ENCODE assay signal across 1 cellular context in genomic region chr1:197921235-197922069, GRCh38.
TF ChIP-seq lines count a peak whose summit lies in the region.

No MANE protein-coding gene starts in this region.

TF ChIP-seq in H1, 55 proteins besides CTCF, POLR2A, EP300 and RAD21:
- no peak for TF ChIP-seq BCL11A (IDR thresholded peaks at IDR 0.05; ENCODE audit: low read depth in 2 of 2, low read length in 2 of 2)
- TF ChIP-seq KDM5A (IDR thresholded peaks at IDR 0.05; ENCODE audit: low read length) = no peak
- TF ChIP-seq CHD1 (IDR thresholded peaks at IDR 0.05; ENCODE audit: low read depth, low read length) = no peak
- peak; percentile 63 for TF ChIP-seq ASH2L (IDR thresholded peaks at IDR 0.05; ENCODE audit: low read length)
- peak; percentile 93 for TF ChIP-seq KDM4A (IDR thresholded peaks at IDR 0.05; ENCODE audit: low read depth, low read length, severe bottlenecking)
- TF ChIP-seq EZH2 (IDR thresholded peaks at IDR 0.05; ENCODE audit: low read depth, low read length, severe bottlenecking) = peak; percentile 83
- no peak for TF ChIP-seq RXRA (IDR thresholded peaks at IDR 0.05; ENCODE audit: insufficient read depth, low read depth, low read length)
- no peak for TF ChIP-seq EGR1 (IDR thresholded peaks at IDR 0.05; ENCODE audit: borderline replicate concordance, low read depth, low read length)
- TF ChIP-seq, protein P1, sequence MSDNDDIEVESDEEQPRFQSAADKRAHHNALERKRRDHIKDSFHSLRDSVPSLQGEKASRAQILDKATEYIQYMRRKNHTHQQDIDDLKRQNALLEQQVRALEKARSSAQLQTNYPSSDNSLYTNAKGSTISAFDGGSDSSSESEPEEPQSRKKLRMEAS (IDR thresholded peaks at IDR 0.05) = 0 out of 2 replicates have a peak, but pooled peaks have one; percentile 38
- TF ChIP-seq E2F6 (IDR thresholded peaks at IDR 0.05) = peak; percentile 68
- TF ChIP-seq SIX5 (IDR thresholded peaks at IDR 0.05; ENCODE audit: low read depth, low read length) = no peak
- TF ChIP-seq BRCA1 (IDR thresholded peaks at IDR 0.05; ENCODE audit: low read depth, low read length) = no peak
- TF ChIP-seq SP4 (IDR thresholded peaks at IDR 0.05; ENCODE audit: low read length) = no peak
- no peak for TF ChIP-seq MAFK (IDR thresholded peaks at IDR 0.05; ENCODE audit: low read depth, low read length)
- TF ChIP-seq YY1 (IDR thresholded peaks at IDR 0.05; ENCODE audit: low read depth, low read length) = no peak
- no peak for TF ChIP-seq NANOG (IDR thresholded peaks at IDR 0.05; ENCODE audit: insufficient read depth, low read depth, low read length, poor library complexity, severe bottlenecking)
- TF ChIP-seq POLR2AphosphoS5 (IDR thresholded peaks at IDR 0.05; ENCODE audit: low read depth, low read length) = no peak
- TF ChIP-seq GABPA (IDR thresholded peaks at IDR 0.05; ENCODE audit: borderline replicate concordance, insufficient read depth, low read length) = peak; percentile 15; the same call in 1 of the 2 replicates
- TF ChIP-seq CREB1 (IDR thresholded peaks at IDR 0.05) = peak; percentile 21; the same call in 1 of the 2 replicates
- no peak for TF ChIP-seq SIRT6 (IDR thresholded peaks at IDR 0.05; ENCODE audit: low read length)
- peak; percentile 90 for TF ChIP-seq SUZ12 (IDR thresholded peaks at IDR 0.05; ENCODE audit: low read length)
- no peak for TF ChIP-seq CBX8 (IDR thresholded peaks at IDR 0.05; ENCODE audit: borderline replicate concordance, low read depth, low read length)
- peak; percentile 92 for TF ChIP-seq RNF2 (IDR thresholded peaks at IDR 0.05; ENCODE audit: borderline replicate concordance, low read depth, low read length, missing control alignments, poor library complexity, severe bottlenecking)
- TF ChIP-seq CTBP2 (IDR thresholded peaks at IDR 0.05; ENCODE audit: borderline replicate concordance, insufficient read depth, insufficient read length, low read length) = peak; percentile 37
- TF ChIP-seq HDAC2 (IDR thresholded peaks at IDR 0.05; ENCODE audit: borderline replicate concordance in 1 of 2, low read depth in 2 of 2, low read length in 2 of 2) = no peak
